11 cellular contexts compared by ENCODE assay signal in the genomic region with DNA sequence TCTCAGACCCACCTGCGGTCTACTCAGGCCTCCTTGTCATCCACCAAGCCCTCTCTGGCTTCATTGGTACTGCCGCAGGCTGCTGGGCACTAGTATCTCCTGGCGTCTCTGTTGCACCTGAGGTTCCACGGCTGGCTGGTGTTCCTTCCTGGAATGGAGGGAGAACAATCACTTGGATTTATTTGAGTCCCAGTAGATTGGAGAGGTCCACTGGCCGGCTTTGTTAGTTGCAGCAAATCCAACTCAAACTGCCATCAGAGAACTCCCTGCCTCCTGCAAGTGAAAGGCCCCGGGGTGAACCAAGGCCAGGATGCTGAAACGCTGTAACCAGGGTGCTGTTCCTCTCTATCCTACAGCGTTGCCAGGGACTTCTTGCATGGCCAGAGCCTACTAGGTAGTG. TPM values are rescaled to one million over a fixed set of nuclear protein-coding genes. Genes with fewer than 3 reads are reported as not detected.
DNase-seq lines count a peak whose midpoint lies in the region; ATAC-seq and TF ChIP-seq lines count a peak whose summit lies in the region.
"Had no signal": no experiment of that assay in that cellular context is flagged by ENCODE, and none has a peak within 500 bp of the region (broad histone marks: within the 10 kb centered on the region; RNA-seq: fewer than 3 reads in every experiment).

No MANE protein-coding gene starts in this region.

- TF ChIP-seq CTCF in SK-N-SH (IDR thresholded peaks at IDR 0.05) (no peak), osteoblast (IDR thresholded peaks at IDR 0.05; ENCODE audit: extremely low read depth, low read depth, low read length) (no peak)

- no peak for ATAC-seq in SK-N-SH treated with all-trans-retinoic acid at 6 μM for 48 hours
- no peak for ATAC-seq in effector memory CD8-positive, alpha-beta T cell (replicated peaks)
- no peak for ATAC-seq in aorta (ENCODE audit: low FRiP score)
- no peak for ATAC-seq in HG03342 (IDR thresholded peaks at IDR 0.05; ENCODE audit: unreplicated experiment)

- H3K4me1 ChIP-seq in SK-N-SH (ENCODE audit: control insufficient read depth in 1 of 2, insufficient read depth in 2 of 2, low read depth in 1 of 2, low read length in 1 of 2) (peaks cover 0 to 10% of the 10 kb centered on the region in 2 experiments; a peak in 2 of 4 replicates), osteoblast (ENCODE audit: insufficient read depth, low read length) (peaks cover 18% of the 10 kb centered on the region), aorta (ENCODE audit: control insufficient read depth in 1 of 2, insufficient read depth in 2 of 2, low read length in 2 of 2) (no peaks in the 10 kb centered on the region)

- H3K4me3 Mint-ChIP-seq in IgD-negative memory B cell = peak overlapping the region; percentile 67 to 95 (median 80)
- H3K4me3 Mint-ChIP-seq in effector memory CD8-positive, alpha-beta T cell = peak overlapping the region; percentile 90

- H2AFZ ChIP-seq in SK-N-SH (ENCODE audit: low read depth) (no peak overlapping the region), osteoblast (ENCODE audit: low read length) (no peak overlapping the region)

- TF ChIP-seq EP300 in SK-N-SH (IDR thresholded peaks at IDR 0.05; ENCODE audit: borderline replicate concordance in 1 of 2, low read depth in 1 of 2, low read length in 1 of 2) = no peak

- peaks cover 8 to 14% (median 13%) of the 10 kb centered on the region in 3 donors for H3K4me1 Mint-ChIP-seq in IgD-negative memory B cell
- H3K4me1 Mint-ChIP-seq in effector memory CD8-positive, alpha-beta T cell (ENCODE audit: low read depth in 2 of 2) = peaks cover 10 to 11% of the 10 kb centered on the region in 2 donors

- no peaks in the 10 kb centered on the region for H3K9me3 ChIP-seq in SK-N-SH
- no peaks in the 10 kb centered on the region for H3K9me3 ChIP-seq in osteoblast (ENCODE audit: low read depth, low read length)
- H3K9me3 ChIP-seq in aorta (ENCODE audit: control insufficient read depth, low read length) = no peaks in the 10 kb centered on the region

- H3K36me3 Mint-ChIP-seq in IgD-negative memory B cell = peaks cover 2% of the 10 kb centered on the region
- peaks cover 11% of the 10 kb centered on the region for H3K36me3 Mint-ChIP-seq in effector memory CD8-positive, alpha-beta T cell (ENCODE audit: insufficient read depth)

- H3K27me3 ChIP-seq in SK-N-SH (ENCODE audit: insufficient read depth) (no peaks in the 10 kb centered on the region), osteoblast (ENCODE audit: insufficient read depth, low read length) (no peaks in the 10 kb centered on the region), aorta (ENCODE audit: control insufficient read depth in 1 of 2, insufficient read depth in 2 of 2, low read length in 1 of 2) (no peaks in the 10 kb centered on the region)

- peaks cover 7% of the 10 kb centered on the region for H3F3A ChIP-seq in SK-N-SH (replicated peaks; ENCODE audit: insufficient read depth)

- no peak for DNase-seq in SK-N-SH
- DNase-seq in effector memory CD8-positive, alpha-beta T cell = no peak
- no peak for DNase-seq in osteoblast (ENCODE audit: insufficient read length, low spot score, missing footprints)
- no peak for DNase-seq in aorta
- no peak for DNase-seq in 8988T
- DNase-seq: kidney had no signal

- H3K9me2 ChIP-seq in SK-N-SH = no peaks in the 10 kb centered on the region

- WGBS in SK-N-SH (ENCODE audit: low lambda C conversion rate) = 93% methylated on average over 8 of the region's 8 CpGs
- WGBS in aorta, 2 donors = 64 to 81% methylated on average over 8 of the region's 8 CpGs

- H3K27ac ChIP-seq in SK-N-SH (ENCODE audit: low read depth in 2 of 2, low read length in 1 of 2) = peak overlapping the region; percentile 70 to 83
- H3K27ac ChIP-seq in osteoblast (ENCODE audit: low read depth, low read length) = peak overlapping the region; percentile 15
- H3K27ac ChIP-seq in aorta (ENCODE audit: low read depth in 1 of 2, low read length in 2 of 2) = no peak overlapping the region
- H3K27ac ChIP-seq: 22Rv1, cardiac muscle cell had no signal

- peak overlapping the region in 2 of 3 donors; percentile 35 to 81 for H3K27ac Mint-ChIP-seq in IgD-negative memory B cell
- peak overlapping the region; percentile 87 to 94 for H3K27ac Mint-ChIP-seq in effector memory CD8-positive, alpha-beta T cell

- no peak overlapping the region for H3K9ac ChIP-seq in SK-N-SH

- CTCF ChIA-PET in SK-N-SH (lab: Yijun Ruan, JAX) = no interaction called here

- no peak for TF ChIP-seq RAD21 in SK-N-SH (IDR thresholded peaks at IDR 0.05; ENCODE audit: low read length)

- H3K79me2 ChIP-seq in SK-N-SH (ENCODE audit: insufficient read depth) = peaks cover 12% of the 10 kb centered on the region
- H3K79me2 ChIP-seq in osteoblast (ENCODE audit: insufficient read depth, low read length) = no peaks in the 10 kb centered on the region

- H3K36me3 ChIP-seq in SK-N-SH (replicated peaks in 1 of 2; ENCODE audit: control insufficient read depth in 1 of 2, insufficient read depth in 2 of 2, low read length in 1 of 2) = no peaks in the 10 kb centered on the region
- no peaks in the 10 kb centered on the region for H3K36me3 ChIP-seq in osteoblast (ENCODE audit: insufficient read depth, low read length)
- no peaks in the 10 kb centered on the region for H3K36me3 ChIP-seq in aorta (ENCODE audit: control insufficient read depth in 1 of 2, insufficient read depth in 2 of 2, low read length in 1 of 2)
- H3K36me3 ChIP-seq: cardiac muscle cell had no signal

- peaks cover 2% of the 10 kb centered on the region for H3K27me3 Mint-ChIP-seq in IgD-negative memory B cell
- H3K27me3 Mint-ChIP-seq in effector memory CD8-positive, alpha-beta T cell = no peaks in the 10 kb centered on the region

- H3K4me3 ChIP-seq in SK-N-SH (ENCODE audit: low read depth in 2 of 2, low read length in 1 of 2) (no peak overlapping the region), osteoblast (ENCODE audit: insufficient read depth, low read length) (no peak overlapping the region), aorta (ENCODE audit: low read length in 2 of 2) (no peak overlapping the region)

- H4K20me1 ChIP-seq in SK-N-SH (ENCODE audit: insufficient read depth) (no peaks in the 10 kb centered on the region), osteoblast (ENCODE audit: insufficient read depth, low read length) (no peaks in the 10 kb centered on the region)

- H3K4me2 ChIP-seq in SK-N-SH = peak overlapping the region; percentile 88; the same call in 1 of the 2 replicates
- H3K4me2 ChIP-seq in osteoblast (ENCODE audit: insufficient read depth, low read length) = no peak overlapping the region

- POLR2A ChIA-PET in SK-N-SH (lab: Yijun Ruan, JAX) = interaction anchor here (1.0 to 3.2 kb wide), 3 partner anchors 10 to 25 kb away, joined by 6 to 46 read pairs (median 6); partner anchors contain the start of genes DERL2 and MIS12

- H3K9me3 Mint-ChIP-seq in IgD-negative memory B cell = no peaks in the 10 kb centered on the region
- H3K9me3 Mint-ChIP-seq in effector memory CD8-positive, alpha-beta T cell = no peaks in the 10 kb centered on the region

- intact Hi-C loops in aorta (cut with DNase I) = no loop called here

TF ChIP-seq in SK-N-SH, 30 proteins besides CTCF, POLR2A, EP300 and RAD21 (continues in another document):
- TF ChIP-seq, protein P1, sequence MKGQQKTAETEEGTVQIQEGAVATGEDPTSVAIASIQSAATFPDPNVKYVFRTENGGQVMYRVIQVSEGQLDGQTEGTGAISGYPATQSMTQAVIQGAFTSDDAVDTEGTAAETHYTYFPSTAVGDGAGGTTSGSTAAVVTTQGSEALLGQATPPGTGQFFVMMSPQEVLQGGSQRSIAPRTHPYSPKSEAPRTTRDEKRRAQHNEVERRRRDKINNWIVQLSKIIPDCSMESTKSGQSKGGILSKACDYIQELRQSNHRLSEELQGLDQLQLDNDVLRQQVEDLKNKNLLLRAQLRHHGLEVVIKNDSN (IDR thresholded peaks at IDR 0.05; ENCODE audit: borderline replicate concordance, low read depth) = no peak
- no peak for TF ChIP-seq ELF1 (IDR thresholded peaks at IDR 0.05)
- no peak for TF ChIP-seq FOXM1 (IDR thresholded peaks at IDR 0.05; ENCODE audit: low read depth)
- TF ChIP-seq CHD2 (IDR thresholded peaks at IDR 0.05; ENCODE audit: low read length, partially characterized antibody) = no peak

TF ChIP-seq in SK-N-SH treated with all-trans-retinoic acid at 6 μM for 48 hours, 23 proteins besides CTCF, POLR2A, EP300 and RAD21 (continues in another document):
- no peak for TF ChIP-seq ZNF70 (CRISPR knock-in tag; IDR thresholded peaks at IDR 0.05)
- TF ChIP-seq TCF4 (CRISPR knock-in tag; IDR thresholded peaks at IDR 0.05; ENCODE audit: borderline replicate concordance) = no peak
- TF ChIP-seq ZNF8 (CRISPR knock-in tag; IDR thresholded peaks at IDR 0.05) = no peak
- no peak for TF ChIP-seq ZFP3 (CRISPR knock-in tag; IDR thresholded peaks at IDR 0.05)
- TF ChIP-seq, protein P2, sequence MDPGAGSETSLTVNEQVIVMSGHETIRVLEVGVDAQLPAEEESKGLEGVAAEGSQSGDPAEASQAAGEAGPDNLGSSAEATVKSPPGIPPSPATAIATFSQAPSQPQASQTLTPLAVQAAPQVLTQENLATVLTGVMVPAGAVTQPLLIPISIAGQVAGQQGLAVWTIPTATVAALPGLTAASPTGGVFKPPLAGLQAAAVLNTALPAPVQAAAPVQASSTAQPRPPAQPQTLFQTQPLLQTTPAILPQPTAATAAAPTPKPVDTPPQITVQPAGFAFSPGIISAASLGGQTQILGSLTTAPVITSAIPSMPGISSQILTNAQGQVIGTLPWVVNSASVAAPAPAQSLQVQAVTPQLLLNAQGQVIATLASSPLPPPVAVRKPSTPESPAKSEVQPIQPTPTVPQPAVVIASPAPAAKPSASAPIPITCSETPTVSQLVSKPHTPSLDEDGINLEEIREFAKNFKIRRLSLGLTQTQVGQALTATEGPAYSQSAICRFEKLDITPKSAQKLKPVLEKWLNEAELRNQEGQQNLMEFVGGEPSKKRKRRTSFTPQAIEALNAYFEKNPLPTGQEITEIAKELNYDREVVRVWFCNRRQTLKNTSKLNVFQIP (CRISPR knock-in tag; IDR thresholded peaks at IDR 0.05; ENCODE audit: borderline replicate concordance, low read depth) = no peak

RNA-seq across cellular contexts. Expression of gene MIS12, which starts 15.4 kb away (rescaled TPM):
- 9.3 and 12.4 TPM in 2 replicates for polyA plus RNA-seq in SK-N-SH (2012; rRNA removed)
- 10.2 and 11.5 TPM in 2 replicates for polyA plus RNA-seq in SK-N-SH (2012; cell fraction: cytosol; rRNA removed)
- 8.6 and 25.5 TPM in 2 replicates for polyA plus RNA-seq in SK-N-SH (2012; cell fraction: nucleus; rRNA removed)
- polyA plus RNA-seq in IgD-negative memory B cell = 16.1 TPM
- total RNA-seq in osteoblast = 10.6 and 10.9 TPM in 2 replicates
- total RNA-seq in aorta = 10 to 100 TPM; 14.6 to 16.1 TPM
- polyA plus RNA-seq in aorta = 10 to 100 TPM in 1 of 2 donors, 1 to 10 TPM in 1; 7.3 to 11.2 TPM

RNA-seq across cellular contexts. Expression of gene DERL2, which starts 15.7 kb away (rescaled TPM):
- polyA plus RNA-seq in SK-N-SH (2012; rRNA removed) = 42.5 and 58.8 TPM in 2 replicates
- polyA plus RNA-seq in SK-N-SH (2012; cell fraction: cytosol; rRNA removed) = 50.2 and 50.8 TPM in 2 replicates
- 55.5 and 70.0 TPM in 2 replicates for polyA plus RNA-seq in SK-N-SH (2012; cell fraction: nucleus; rRNA removed)
- polyA plus RNA-seq in IgD-negative memory B cell = 66.7 TPM
- total RNA-seq in osteoblast = 29.8 and 31.5 TPM in 2 replicates
- total RNA-seq in aorta = 10 to 100 TPM; 47.3 to 57.5 TPM
- polyA plus RNA-seq in aorta = 10 to 100 TPM; 30.9 to 57.6 TPM

RNA-seq across cellular contexts. Expression of gene DHX33, which starts 32.9 kb away (rescaled TPM):
- polyA plus RNA-seq in SK-N-SH (2012; rRNA removed) = 12.9 and 15.5 TPM in 2 replicates
- 11.6 and 13.0 TPM in 2 replicates for polyA plus RNA-seq in SK-N-SH (2012; cell fraction: cytosol; rRNA removed)
- 23.1 and 27.2 TPM in 2 replicates for polyA plus RNA-seq in SK-N-SH (2012; cell fraction: nucleus; rRNA removed)
- 1.1 TPM for polyA plus RNA-seq in IgD-negative memory B cell
- total RNA-seq in osteoblast = 10.0 and 10.9 TPM in 2 replicates
- total RNA-seq in aorta = 10 to 100 TPM in 1 of 2 donors, 1 to 10 TPM in 1; 9.5 to 11.2 TPM
- polyA plus RNA-seq in aorta = 1 to 10 TPM; 2.9 to 5.7 TPM

Comparison
In these comparisons a context has a peak if more than half of its experiments do, and no peak if none do; other contexts are left out.
1. H3K27ac ChIP-seq: peak in SK-N-SH (2 of 2) and osteoblast (single experiment); none in aorta (0 of 2).